In the genomic region with DNA sequence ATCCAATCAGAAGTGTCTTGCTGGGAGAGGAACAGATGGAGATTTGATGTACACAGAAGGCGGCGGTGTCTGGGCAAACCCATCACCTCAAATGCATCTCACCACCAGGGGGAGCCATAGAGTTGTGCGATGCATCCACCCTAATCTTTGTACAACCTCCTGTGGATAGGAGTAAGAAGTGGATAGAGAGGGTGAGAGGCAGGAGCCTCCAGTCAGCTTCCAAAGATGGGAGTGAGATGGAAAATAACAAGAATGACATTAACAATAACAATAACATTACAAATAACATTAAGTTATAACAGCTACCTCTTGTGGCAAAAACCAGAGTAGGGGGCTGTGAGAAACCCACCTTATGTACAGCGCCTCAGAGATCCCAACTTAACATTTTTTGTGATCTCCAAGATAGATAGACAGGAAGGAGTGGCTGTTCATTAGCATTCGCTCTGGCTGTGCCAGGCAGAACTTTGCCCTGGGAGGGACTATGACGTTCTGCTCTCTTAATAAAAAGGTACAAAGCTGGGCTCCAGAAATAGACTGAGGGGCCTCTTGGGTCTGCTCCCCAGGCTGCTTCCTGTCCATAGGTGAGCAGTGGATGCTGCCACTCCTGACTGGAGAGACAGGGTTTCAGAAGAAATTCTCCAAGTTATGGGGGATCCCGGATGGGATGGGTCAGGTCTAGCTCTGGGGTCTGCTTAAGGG, we compare ENCODE assay signal across 9 cellular contexts. TPM values are rescaled to one million over a fixed set of nuclear protein-coding genes. Genes with fewer than 3 reads are reported as not detected.
A peak's percentile ranks its signal among the peaks of the same experiment; 100 is the strongest.
DNase-seq lines count a peak whose midpoint lies in the region; ATAC-seq and TF ChIP-seq lines count a peak whose summit lies in the region.
"Had no signal": no experiment of that assay in that cellular context is flagged by ENCODE, and none has a peak within 500 bp of the region (broad histone marks: within the 10 kb centered on the region; RNA-seq: fewer than 3 reads in every experiment).

No MANE protein-coding gene starts in this region.

- TF ChIP-seq RAD21 in liver (IDR thresholded peaks at IDR 0.05): peak; percentile 77 to 86

- H3K4me3 ChIP-seq in liver (ENCODE audit: low read depth in 1 of 3, low read length in 3 of 3): no peak overlapping the region

- no peaks in the 10 kb centered on the region for H3K27me3 ChIP-seq in liver (ENCODE audit: control insufficient read depth in 4 of 4, insufficient read depth in 4 of 4, low read length in 3 of 4)

- no peak overlapping the region for H3K27ac ChIP-seq in liver (ENCODE audit: low read depth in 1 of 2, low read length in 2 of 2)

- ATAC-seq in HG03025 (IDR thresholded peaks at IDR 0.05; ENCODE audit: low FRiP score, unreplicated experiment): no peak

- TF ChIP-seq CTCF in liver (IDR thresholded peaks at IDR 0.05; ENCODE audit: low read depth, low read length, missing input control): peak; percentile 66

- H3K9ac ChIP-seq in liver (ENCODE audit: low read depth in 1 of 2, low read length in 2 of 2): no peak overlapping the region

- H3K4me1 ChIP-seq in liver (ENCODE audit: control insufficient read depth in 4 of 4, insufficient read depth in 4 of 4, low read length in 3 of 4): no peaks in the 10 kb centered on the region

- WGBS in liver: 30% methylated on average over 7 of the region's 7 CpGs

- peak; percentile 88 for DNase-seq in activated gamma-delta T cell treated with Interleukin-2 at 50 U/mL for 16 hours
- DNase-seq in activated gamma-delta T cell (lab: John Stamatoyannopoulos, UW): no peak
- peak; percentile 0 for DNase-seq in NCI-H345 (lab: John Stamatoyannopoulos, UW)
- DNase-seq in activated CD4-positive, alpha-beta T cell treated with anti-CD3 and anti-CD28 coated beads for 1 hour: peak; percentile 63
- DNase-seq in cerebellar cortex (ENCODE audit: low spot score): peak; percentile 40
- DNase-seq in stimulated activated CD4-positive, alpha-beta T cell treated with anti-CD3 and anti-CD28 coated beads, Interleukin-4, amount 100 ng/mL, for 48 hours (ENCODE audit: low read depth in 2 of 2): peak; percentile 86 to 98

- no peaks in the 10 kb centered on the region for H3K36me3 ChIP-seq in liver (ENCODE audit: control insufficient read depth in 4 of 4, insufficient read depth in 3 of 4, low read depth in 1 of 4, low read length in 3 of 4)

- no peaks in the 10 kb centered on the region for H3K9me3 ChIP-seq in liver (ENCODE audit: control insufficient read depth in 4 of 4, low read length in 3 of 4)

TF ChIP-seq in liver, 16 proteins besides CTCF, POLR2A, EP300 and RAD21:
- TF ChIP-seq, protein P1, sequence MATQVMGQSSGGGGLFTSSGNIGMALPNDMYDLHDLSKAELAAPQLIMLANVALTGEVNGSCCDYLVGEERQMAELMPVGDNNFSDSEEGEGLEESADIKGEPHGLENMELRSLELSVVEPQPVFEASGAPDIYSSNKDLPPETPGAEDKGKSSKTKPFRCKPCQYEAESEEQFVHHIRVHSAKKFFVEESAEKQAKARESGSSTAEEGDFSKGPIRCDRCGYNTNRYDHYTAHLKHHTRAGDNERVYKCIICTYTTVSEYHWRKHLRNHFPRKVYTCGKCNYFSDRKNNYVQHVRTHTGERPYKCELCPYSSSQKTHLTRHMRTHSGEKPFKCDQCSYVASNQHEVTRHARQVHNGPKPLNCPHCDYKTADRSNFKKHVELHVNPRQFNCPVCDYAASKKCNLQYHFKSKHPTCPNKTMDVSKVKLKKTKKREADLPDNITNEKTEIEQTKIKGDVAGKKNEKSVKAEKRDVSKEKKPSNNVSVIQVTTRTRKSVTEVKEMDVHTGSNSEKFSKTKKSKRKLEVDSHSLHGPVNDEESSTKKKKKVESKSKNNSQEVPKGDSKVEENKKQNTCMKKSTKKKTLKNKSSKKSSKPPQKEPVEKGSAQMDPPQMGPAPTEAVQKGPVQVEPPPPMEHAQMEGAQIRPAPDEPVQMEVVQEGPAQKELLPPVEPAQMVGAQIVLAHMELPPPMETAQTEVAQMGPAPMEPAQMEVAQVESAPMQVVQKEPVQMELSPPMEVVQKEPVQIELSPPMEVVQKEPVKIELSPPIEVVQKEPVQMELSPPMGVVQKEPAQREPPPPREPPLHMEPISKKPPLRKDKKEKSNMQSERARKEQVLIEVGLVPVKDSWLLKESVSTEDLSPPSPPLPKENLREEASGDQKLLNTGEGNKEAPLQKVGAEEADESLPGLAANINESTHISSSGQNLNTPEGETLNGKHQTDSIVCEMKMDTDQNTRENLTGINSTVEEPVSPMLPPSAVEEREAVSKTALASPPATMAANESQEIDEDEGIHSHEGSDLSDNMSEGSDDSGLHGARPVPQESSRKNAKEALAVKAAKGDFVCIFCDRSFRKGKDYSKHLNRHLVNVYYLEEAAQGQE (IDR thresholded peaks at IDR 0.05): no peak
- TF ChIP-seq RXRA (IDR thresholded peaks at IDR 0.05) (no peak), HNF4A (conservative IDR thresholded peaks at IDR 0.05) (no peak), HNF4G (IDR thresholded peaks at IDR 0.05) (no peak), EGR1 (IDR thresholded peaks at IDR 0.05; ENCODE audit: low read depth in 2 of 2) (no peak), SP1 (IDR thresholded peaks at IDR 0.05) (no peak), FOXA1 (IDR thresholded peaks at IDR 0.05) (no peak), GABPA (IDR thresholded peaks at IDR 0.05 in 1 of 2, conservative IDR thresholded peaks at IDR 0.05 in 1 of 2) (no peak), YY1 (IDR thresholded peaks at IDR 0.05) (no peak), TAF1 (conservative IDR thresholded peaks at IDR 0.05) (no peak), FOXA2 (IDR thresholded peaks at IDR 0.05) (no peak), JUND (IDR thresholded peaks at IDR 0.05) (no peak), NR2F2 (IDR thresholded peaks at IDR 0.05) (no peak)
- TF ChIP-seq, protein P2, sequence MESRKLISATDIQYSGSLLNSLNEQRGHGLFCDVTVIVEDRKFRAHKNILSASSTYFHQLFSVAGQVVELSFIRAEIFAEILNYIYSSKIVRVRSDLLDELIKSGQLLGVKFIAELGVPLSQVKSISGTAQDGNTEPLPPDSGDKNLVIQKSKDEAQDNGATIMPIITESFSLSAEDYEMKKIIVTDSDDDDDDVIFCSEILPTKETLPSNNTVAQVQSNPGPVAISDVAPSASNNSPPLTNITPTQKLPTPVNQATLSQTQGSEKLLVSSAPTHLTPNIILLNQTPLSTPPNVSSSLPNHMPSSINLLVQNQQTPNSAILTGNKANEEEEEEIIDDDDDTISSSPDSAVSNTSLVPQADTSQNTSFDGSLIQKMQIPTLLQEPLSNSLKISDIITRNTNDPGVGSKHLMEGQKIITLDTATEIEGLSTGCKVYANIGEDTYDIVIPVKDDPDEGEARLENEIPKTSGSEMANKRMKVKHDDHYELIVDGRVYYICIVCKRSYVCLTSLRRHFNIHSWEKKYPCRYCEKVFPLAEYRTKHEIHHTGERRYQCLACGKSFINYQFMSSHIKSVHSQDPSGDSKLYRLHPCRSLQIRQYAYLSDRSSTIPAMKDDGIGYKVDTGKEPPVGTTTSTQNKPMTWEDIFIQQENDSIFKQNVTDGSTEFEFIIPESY (IDR thresholded peaks at IDR 0.05): no peak
- TF ChIP-seq, protein P3, sequence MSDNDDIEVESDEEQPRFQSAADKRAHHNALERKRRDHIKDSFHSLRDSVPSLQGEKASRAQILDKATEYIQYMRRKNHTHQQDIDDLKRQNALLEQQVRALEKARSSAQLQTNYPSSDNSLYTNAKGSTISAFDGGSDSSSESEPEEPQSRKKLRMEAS (IDR thresholded peaks at IDR 0.05): no peak

RNA-seq across cellular contexts. Expression of a gene that starts 5.2 kb away (rescaled TPM):
- not detected for total RNA-seq in liver
- not detected for polyA plus RNA-seq in liver
- polyA plus RNA-seq: thymus had no signal

RNA-seq across cellular contexts. Expression of a gene that starts 14.9 kb away (rescaled TPM):
- 1 to 10 TPM in 1 of 2 donors, under 1 TPM in 1; 0.09 to 2.3 TPM for total RNA-seq in liver
- under 1 TPM; 0.24 to 0.81 TPM for polyA plus RNA-seq in liver

RNA-seq across cellular contexts. Expression of a gene that starts 28.4 kb away (rescaled TPM):
- 1 to 10 TPM in 1 of 2 donors, under 1 TPM in 1; 0.84 to 5.0 TPM for total RNA-seq in liver
- under 1 TPM; 0.05 to 0.21 TPM for polyA plus RNA-seq in liver

RNA-seq across cellular contexts. Expression of a gene that starts 55.7 kb away (rescaled TPM):
- 1 to 10 TPM; 4.9 to 8.4 TPM for total RNA-seq in liver
- polyA plus RNA-seq in liver: 1 to 10 TPM; 1.7 to 8.0 TPM

RNA-seq across cellular contexts. Expression of a gene that starts 58.3 kb away (rescaled TPM):
- under 1 TPM; 0.08 to 0.47 TPM for total RNA-seq in liver
- polyA plus RNA-seq in liver: under 1 TPM in 1 of 2 donors, not detected in 1; 0.08 TPM
